Comparison of ENCODE assay signal across 8 cellular contexts in genomic region chr16:1732551-1732987, GRCh38. TPM values are rescaled to one million over a fixed set of nuclear protein-coding genes. Genes with fewer than 3 reads are reported as not detected.
DNase-seq lines count a peak whose midpoint lies in the region; TF ChIP-seq lines count a peak whose summit lies in the region.
"Not testable (repeated sequence)": the region's sequence is repeated elsewhere in the genome, so short reads cannot be mapped to it uniquely, and the experiment has no call there.

No MANE protein-coding gene starts in this region.

- peaks cover 14 to 19% of the 10 kb centered on the region in 2 donors for H3K9me3 ChIP-seq in neuronal stem cell (replicated peaks in 1 of 2; ENCODE audit: control insufficient read depth in 2 of 2, insufficient read depth in 1 of 2, low read depth in 1 of 2, low read length in 2 of 2)

- not testable (repeated sequence) for H3K18ac ChIP-seq in neuronal stem cell (ENCODE audit: low read length)

- H3K27me3 ChIP-seq in neuronal stem cell (ENCODE audit: control insufficient read depth in 3 of 3, insufficient read depth in 3 of 3, low read depth in 1 of 3, low read length in 3 of 3), result not testable (repeated sequence)

- H3K36me3 Mint-ChIP-seq in endothelial cell (ENCODE audit: low read depth, unreplicated experiment), result peaks cover 22% of the 10 kb centered on the region

- not testable (repeated sequence) for H2AFZ ChIP-seq in neuronal stem cell (ENCODE audit: low read length)

- H2AK5ac ChIP-seq in neuronal stem cell (ENCODE audit: low read depth, low read length), result not testable (repeated sequence)

- peak overlapping the region; percentile 31 for H3K23ac ChIP-seq in neuronal stem cell (ENCODE audit: low read depth, low read length, poor library complexity)

- not testable (repeated sequence) for H3K4me3 ChIP-seq in neuronal stem cell (ENCODE audit: low read length in 2 of 2)

- H2BK5ac ChIP-seq in neuronal stem cell (ENCODE audit: low read length), result not testable (repeated sequence)

- not testable (repeated sequence) for H4K91ac ChIP-seq in neuronal stem cell (ENCODE audit: low read depth, low read length, poor library complexity)

- H3K27ac ChIP-seq in neuronal stem cell (replicated peaks; ENCODE audit: low read length), result not testable (repeated sequence)

- H3K4ac ChIP-seq in neuronal stem cell (ENCODE audit: low read length), result not testable (repeated sequence)

- peaks cover 42 to 69% of the 10 kb centered on the region in 2 donors for H3K36me3 ChIP-seq in neuronal stem cell (replicated peaks in 1 of 2; ENCODE audit: control insufficient read depth in 2 of 2, insufficient read depth in 2 of 2, low read length in 2 of 2)

- not testable (repeated sequence) for H3K4me1 ChIP-seq in neuronal stem cell (ENCODE audit: control insufficient read depth in 2 of 2, insufficient read depth in 1 of 2, low read depth in 1 of 2, low read length in 2 of 2)

- not testable (repeated sequence) for H3K9ac ChIP-seq in neuronal stem cell (ENCODE audit: low read depth, low read length, poor library complexity)

- H3K4me1 Mint-ChIP-seq in endothelial cell (ENCODE audit: unreplicated experiment), result not testable (repeated sequence)

- TF ChIP-seq CTCF in endothelial cell (IDR thresholded peaks at IDR 0.05; ENCODE audit: unreplicated experiment), result not testable (repeated sequence)

- H3K4me2 ChIP-seq in neuronal stem cell (ENCODE audit: insufficient read depth, low read length, poor library complexity, severe bottlenecking), result not testable (repeated sequence)

- H3K27me3 Mint-ChIP-seq in endothelial cell (ENCODE audit: unreplicated experiment), result not testable (repeated sequence)

- in situ Hi-C loops in G401 (cut with HindIII; ENCODE audit: low sequenced_read_pairs), result not testable (repeated sequence)

- H2BK12ac ChIP-seq in neuronal stem cell (ENCODE audit: low read length), result not testable (repeated sequence)

- H3K27ac Mint-ChIP-seq in endothelial cell (ENCODE audit: unreplicated experiment), result not testable (repeated sequence)

- not testable (repeated sequence) for H3K9me3 Mint-ChIP-seq in endothelial cell (ENCODE audit: unreplicated experiment)

- WGBS in neuronal stem cell (ENCODE audit: extremely low coverage in 2 of 2, insufficient read length in 2 of 2, insufficient replicate concordance in 1 of 2), 2 donors, result no CpG with 5 or more reads among the region's 21 CpGs

- not testable (repeated sequence) for H3K79me1 ChIP-seq in neuronal stem cell (ENCODE audit: low read depth, low read length)

- not testable (repeated sequence) for H3K14ac ChIP-seq in neuronal stem cell (ENCODE audit: low read length)

- peak overlapping the region; percentile 47 for H3K4me3 Mint-ChIP-seq in endothelial cell (ENCODE audit: unreplicated experiment)

- DNase-seq in G401 (ENCODE audit: low spot score) (peak; percentile 91), NCI-H2171 treated with DMSO at 0.1 percent for 48 hours (lab: John Stamatoyannopoulos, UW) (peak; percentile 13), cerebellar cortex (ENCODE audit: low spot score) (peak; percentile 87), cerebellum (ENCODE audit: low spot score) (peak; percentile 86), posterior cingulate gyrus (peak in 8 of 10 donors; percentile 27 to 91 (median 56)), superior temporal gyrus (ENCODE audit: extremely low spot score) (peak; percentile 9)
- not testable (repeated sequence) for DNase-seq in endothelial cell (ENCODE audit: low spot score); neuronal stem cell (ENCODE audit: low spot score)

- H2BK15ac ChIP-seq in neuronal stem cell (ENCODE audit: low read length), result not testable (repeated sequence)

- H2BK120ac ChIP-seq in neuronal stem cell (ENCODE audit: low read depth, low read length), result not testable (repeated sequence)

- intact Hi-C loops in posterior cingulate gyrus (cut with DNase I), result not testable (repeated sequence)

- H4K8ac ChIP-seq in neuronal stem cell (ENCODE audit: low read depth, low read length), result not testable (repeated sequence)

RNA-seq across cellular contexts. Expression of gene MAPK8IP3, which starts 26.6 kb away (rescaled TPM):
- total RNA-seq in G401 (2014; rRNA removed; shearing (Covaris generic)), result 20.6 and 27.7 TPM in 2 replicates
- total RNA-seq in cerebellum, result 85.3 TPM
- 147 TPM for total RNA-seq in endothelial cell (ENCODE audit: unreplicated experiment)
- 35.9 TPM for polyA plus RNA-seq in neuronal stem cell (2013, experiment 1 of 2)
- 36.6 TPM for polyA plus RNA-seq in neuronal stem cell (2013, experiment 2 of 2)

RNA-seq across cellular contexts. Expression of gene NME3, which starts 38.8 kb away (rescaled TPM):
- 64.4 and 76.9 TPM in 2 replicates for total RNA-seq in G401 (2014; rRNA removed; shearing (Covaris generic))
- total RNA-seq in cerebellum, result 16.3 TPM
- total RNA-seq in endothelial cell (ENCODE audit: unreplicated experiment), result 33.3 TPM
- 38.5 TPM for polyA plus RNA-seq in neuronal stem cell (2013, experiment 1 of 2)
- 35.4 TPM for polyA plus RNA-seq in neuronal stem cell (2013, experiment 2 of 2)

RNA-seq across cellular contexts. Expression of gene EME2, which starts 40.0 kb away (rescaled TPM):
- 10.4 and 10.6 TPM in 2 replicates for total RNA-seq in G401 (2014; rRNA removed; shearing (Covaris generic))
- total RNA-seq in cerebellum, result 11.6 TPM
- 25.4 TPM for total RNA-seq in endothelial cell (ENCODE audit: unreplicated experiment)
- polyA plus RNA-seq in neuronal stem cell (2013, experiment 1 of 2), result 3.6 TPM
- 3.3 TPM for polyA plus RNA-seq in neuronal stem cell (2013, experiment 2 of 2)

RNA-seq across cellular contexts. Expression of gene MRPS34, which starts 40.4 kb away (rescaled TPM):
- 276 and 281 TPM in 2 replicates for total RNA-seq in G401 (2014; rRNA removed; shearing (Covaris generic))
- total RNA-seq in cerebellum (20.4 TPM), endothelial cell (ENCODE audit: unreplicated experiment) (62.7 TPM)
- polyA plus RNA-seq in neuronal stem cell (2013, experiment 1 of 2), result 108 TPM
- 110 TPM for polyA plus RNA-seq in neuronal stem cell (2013, experiment 2 of 2)

RNA-seq across cellular contexts. Expression of gene SPSB3, which starts 49.8 kb away (rescaled TPM):
- total RNA-seq in G401 (2014; rRNA removed; shearing (Covaris generic)), result 14.0 and 27.3 TPM in 2 replicates
- total RNA-seq in cerebellum (36.2 TPM), endothelial cell (ENCODE audit: unreplicated experiment) (52.9 TPM)
- 25.2 TPM for polyA plus RNA-seq in neuronal stem cell (2013, experiment 1 of 2)
- polyA plus RNA-seq in neuronal stem cell (2013, experiment 2 of 2), result 23.3 TPM
